20 cellular contexts compared by ENCODE assay signal in genomic region chr3:160822931-160823330, GRCh38.
"Had no signal": no experiment of that assay in that cellular context is flagged by ENCODE, and none has a peak within 500 bp of the region (broad histone marks: within the 10 kb centered on the region; RNA-seq: fewer than 3 reads in every experiment).

No MANE protein-coding gene starts in this region.

- H3K27ac ChIP-seq: colonic mucosa, hepatocyte, left lung, ovary, sigmoid colon, spleen had no signal

- H3K27ac Mint-ChIP-seq: activated B cell treated with CpG ODN at 0.5 μM for 24 hours; activated CD8-positive, alpha-beta T cell treated with anti-CD3 and anti-CD28 coated beads, Interleukin-2, amount 10 ng/mL, durations not matched to agents 7 days and 5 days; activated naive CD8-positive, alpha-beta T cell treated with anti-CD3 and anti-CD28 coated beads for 36 hours; naive B cell; stimulated activated naive CD8-positive, alpha-beta T cell treated with anti-CD3 and anti-CD28 coated beads, Interleukin-15, amount 100 ng/mL, for 72 hours; type B pancreatic cell had no signal

- ATAC-seq: activated CD8-positive, alpha-beta T cell treated with anti-CD3 and anti-CD28 coated beads, Interleukin-2, amount 10 ng/mL, durations not matched to agents 7 days and 5 days; esophagus mucosa; left lung; stimulated activated naive CD8-positive, alpha-beta T cell treated with anti-CD3 and anti-CD28 coated beads, Interleukin-15, amount 100 ng/mL, for 72 hours had no signal

- H3K36me3 ChIP-seq: colonic mucosa, left lung, ovary, sigmoid colon, spleen had no signal

- H3K27me3 Mint-ChIP-seq: activated B cell treated with CpG ODN at 0.5 μM for 24 hours; activated naive CD8-positive, alpha-beta T cell treated with anti-CD3 and anti-CD28 coated beads for 36 hours; brain; naive B cell; stimulated activated naive CD8-positive, alpha-beta T cell treated with anti-CD3 and anti-CD28 coated beads, Interleukin-15, amount 100 ng/mL, for 72 hours; type B pancreatic cell had no signal

- H3K4me3 ChIP-seq: colonic mucosa, hepatocyte, left lung, ovary, sigmoid colon, spleen had no signal

- H3K27me3 ChIP-seq: colonic mucosa, hepatocyte, left lung, ovary, sigmoid colon, spleen had no signal

- H3K9me3 ChIP-seq: colonic mucosa, left lung, ovary, sigmoid colon, spleen had no signal

- H3K9me3 Mint-ChIP-seq: activated B cell treated with CpG ODN at 0.5 μM for 24 hours; activated naive CD8-positive, alpha-beta T cell treated with anti-CD3 and anti-CD28 coated beads for 36 hours; brain; stimulated activated naive CD8-positive, alpha-beta T cell treated with anti-CD3 and anti-CD28 coated beads, Interleukin-15, amount 100 ng/mL, for 72 hours; type B pancreatic cell had no signal

- DNase-seq: activated B cell treated with CpG ODN at 0.5 μM for 24 hours; activated CD4-positive, alpha-beta T cell treated with anti-CD3 and anti-CD28 coated beads for 48 hours; activated CD8-positive, alpha-beta memory T cell treated with anti-CD3 and anti-CD28 coated beads, Interleukin-2, amount 50 U/mL, for 4 hours; activated CD8-positive, alpha-beta T cell treated with anti-CD3 and anti-CD28 coated beads, Interleukin-2, amount 10 ng/mL, durations not matched to agents 7 days and 5 days; activated gamma-delta T cell; activated naive CD8-positive, alpha-beta T cell treated with anti-CD3 and anti-CD28 coated beads for 36 hours; activated T-cell treated with anti-CD3 and anti-CD28 coated beads, Interleukin-2, amount 50 U/mL, for 48 hours; amygdala; central memory CD4-positive, alpha-beta T cell; colonic mucosa; left lung; naive B cell; ovary; sigmoid colon; spleen; stimulated activated naive CD8-positive, alpha-beta T cell treated with anti-CD3 and anti-CD28 coated beads, Interleukin-15, amount 100 ng/mL, for 72 hours had no signal

- H3K36me3 Mint-ChIP-seq: activated naive CD8-positive, alpha-beta T cell treated with anti-CD3 and anti-CD28 coated beads for 36 hours; brain; naive B cell; type B pancreatic cell had no signal

- H3K4me1 Mint-ChIP-seq: activated B cell treated with CpG ODN at 0.5 μM for 24 hours; activated naive CD8-positive, alpha-beta T cell treated with anti-CD3 and anti-CD28 coated beads for 36 hours; naive B cell; stimulated activated naive CD8-positive, alpha-beta T cell treated with anti-CD3 and anti-CD28 coated beads, Interleukin-15, amount 100 ng/mL, for 72 hours had no signal

- H3K4me1 ChIP-seq: colonic mucosa, left lung, spleen had no signal

- H3K4me3 Mint-ChIP-seq: activated B cell treated with CpG ODN at 0.5 μM for 24 hours; activated CD8-positive, alpha-beta T cell treated with anti-CD3 and anti-CD28 coated beads, Interleukin-2, amount 10 ng/mL, durations not matched to agents 7 days and 5 days; activated naive CD8-positive, alpha-beta T cell treated with anti-CD3 and anti-CD28 coated beads for 36 hours; brain; naive B cell; stimulated activated naive CD8-positive, alpha-beta T cell treated with anti-CD3 and anti-CD28 coated beads, Interleukin-15, amount 100 ng/mL, for 72 hours; type B pancreatic cell had no signal
